In the genomic region with DNA sequence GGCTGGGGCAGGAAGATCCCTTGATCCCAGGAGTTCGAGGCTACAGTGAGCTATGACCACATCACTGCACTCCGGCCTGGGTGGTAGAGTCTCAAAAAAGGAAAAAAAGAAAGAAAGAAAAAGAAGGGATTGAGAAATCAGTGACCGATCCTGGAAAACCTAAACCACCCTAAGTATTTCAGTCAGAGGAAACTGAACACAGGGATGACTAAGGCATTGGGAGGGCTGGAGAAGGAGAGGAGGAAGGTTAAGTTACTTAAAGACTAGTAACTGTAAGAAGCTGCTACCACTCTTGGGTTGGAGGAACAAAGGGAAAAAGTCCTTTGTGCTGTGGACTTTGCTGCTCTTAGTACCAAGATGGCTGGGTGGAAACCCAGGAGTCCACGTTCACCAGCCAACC, we compare ENCODE assay signal across 18 cellular contexts. TPM values are rescaled to one million over a fixed set of nuclear protein-coding genes. Genes with fewer than 3 reads are reported as not detected.
DNase-seq lines count a peak whose midpoint lies in the region; ATAC-seq, FAIRE-seq and TF ChIP-seq lines count a peak whose summit lies in the region.
"Had no signal": no experiment of that assay in that cellular context is flagged by ENCODE, and none has a peak within 500 bp of the region (broad histone marks: within the 10 kb centered on the region; RNA-seq: fewer than 3 reads in every experiment).

No MANE protein-coding gene starts in this region.

- no peak for TF ChIP-seq POLR2A in sigmoid colon (IDR thresholded peaks at IDR 0.05)

- H3K4me1 ChIP-seq in GM23248 (ENCODE audit: insufficient read depth) (peaks cover 11% of the 10 kb centered on the region), astrocyte (ENCODE audit: insufficient read depth, low read length) (peaks cover 5% of the 10 kb centered on the region), sigmoid colon (peaks cover 0 to 23% (median 9%) of the 10 kb centered on the region in 4 donors)
- H3K4me1 ChIP-seq: HAP-1 had no signal

- TF ChIP-seq CTCF in astrocyte (IDR thresholded peaks at IDR 0.05; ENCODE audit: insufficient read depth, low read depth, low read length) (no peak), foreskin fibroblast (IDR thresholded peaks at IDR 0.05; ENCODE audit: low read depth, low read length) (no peak), GM10266 (IDR thresholded peaks at IDR 0.05; ENCODE audit: control insufficient read depth, insufficient read depth, low read depth, missing control alignments) (no peak), sigmoid colon (IDR thresholded peaks at IDR 0.05) (no peak)

- peak overlapping the region; percentile 40 for H3K4me2 ChIP-seq in GM23248 (ENCODE audit: unreplicated experiment)
- no peak overlapping the region for H3K4me2 ChIP-seq in astrocyte (ENCODE audit: low read length)
- H3K4me2 ChIP-seq: BLaER1 had no signal

- in situ Hi-C loops in GM23248 (cut with MboI) = no loop called here

- TF ChIP-seq EP300 in sigmoid colon (IDR thresholded peaks at IDR 0.05) = no peak

- peaks cover 2% of the 10 kb centered on the region for H3K36me3 Mint-ChIP-seq in astrocyte (ENCODE audit: low read depth, unreplicated experiment)
- H3K36me3 Mint-ChIP-seq in activated naive CD8-positive, alpha-beta T cell treated with anti-CD3 and anti-CD28 coated beads for 36 hours = no peaks in the 10 kb centered on the region

- no peak overlapping the region for H3K4me3 ChIP-seq in GM23248
- no peak overlapping the region for H3K4me3 ChIP-seq in astrocyte (ENCODE audit: insufficient read depth, low read depth, low read length)
- no peak overlapping the region for H3K4me3 ChIP-seq in foreskin fibroblast (ENCODE audit: low read depth in 1 of 2, low read length in 2 of 2)
- no peak overlapping the region for H3K4me3 ChIP-seq in sigmoid colon
- H3K4me3 ChIP-seq: BLaER1, HAP-1, SK-N-MC had no signal

- intact Hi-C loops in sigmoid colon (cut with DNase I) = no loop called here

- no peak for ATAC-seq in GM21526 (IDR thresholded peaks at IDR 0.05; ENCODE audit: low FRiP score, unreplicated experiment)
- ATAC-seq: Panc1, Right ventricle myocardium inferior had no signal

- no peak overlapping the region for H3K27ac ChIP-seq in GM23248
- H3K27ac ChIP-seq in astrocyte (ENCODE audit: low read depth, low read length) = no peak overlapping the region
- no peak overlapping the region for H3K27ac ChIP-seq in sigmoid colon
- H3K27ac ChIP-seq: BLaER1, SK-N-MC had no signal

- H3K27me3 ChIP-seq in GM23248 (replicated peaks; ENCODE audit: insufficient read depth) (peaks cover 5% of the 10 kb centered on the region; the same call in 1 of the 2 replicates), astrocyte (ENCODE audit: insufficient read depth, low read length) (peaks cover 3% of the 10 kb centered on the region), sigmoid colon (peaks cover 0 to 7% (median 4%) of the 10 kb centered on the region in 3 donors)

- H3K79me2 ChIP-seq in GM23248 (ENCODE audit: insufficient read depth) = no peaks in the 10 kb centered on the region
- no peaks in the 10 kb centered on the region for H3K79me2 ChIP-seq in astrocyte (ENCODE audit: insufficient read depth, low read length)

- H3K9ac ChIP-seq in GM23248 = no peak overlapping the region
- no peak overlapping the region for H3K9ac ChIP-seq in astrocyte (ENCODE audit: low read length)
- H3K9ac ChIP-seq: BLaER1 had no signal

- peaks cover 4% of the 10 kb centered on the region for H3K9me3 Mint-ChIP-seq in astrocyte (ENCODE audit: unreplicated experiment)
- H3K9me3 Mint-ChIP-seq in activated naive CD8-positive, alpha-beta T cell treated with anti-CD3 and anti-CD28 coated beads for 36 hours = no peaks in the 10 kb centered on the region

- H3K9me2 ChIP-seq in GM23248 (ENCODE audit: insufficient read depth) = no peaks in the 10 kb centered on the region

- H3K9me3 ChIP-seq in GM23248 (ENCODE audit: low read depth) (no peaks in the 10 kb centered on the region), astrocyte (ENCODE audit: insufficient read depth, low read depth, low read length) (no peaks in the 10 kb centered on the region), sigmoid colon (no peaks in the 10 kb centered on the region)
- H3K9me3 ChIP-seq: BLaER1, HAP-1 had no signal

- no peak overlapping the region for H3K4me3 Mint-ChIP-seq in astrocyte (ENCODE audit: unreplicated experiment)
- no peak overlapping the region for H3K4me3 Mint-ChIP-seq in activated naive CD8-positive, alpha-beta T cell treated with anti-CD3 and anti-CD28 coated beads for 36 hours

- peaks cover 2% of the 10 kb centered on the region for H3K4me1 Mint-ChIP-seq in astrocyte (ENCODE audit: low read depth, unreplicated experiment)
- H3K4me1 Mint-ChIP-seq in activated naive CD8-positive, alpha-beta T cell treated with anti-CD3 and anti-CD28 coated beads for 36 hours = peaks cover 2% of the 10 kb centered on the region

- DNase-seq in GM23248 (peak; percentile 67), astrocyte (ENCODE audit: low read depth) (peak; percentile 37), foreskin fibroblast (peak; percentile 23 to 24), GM10266 (ENCODE audit: extremely low spot score) (no peak), sigmoid colon (no peak)
- DNase-seq in activated naive CD8-positive, alpha-beta T cell treated with anti-CD3 and anti-CD28 coated beads for 36 hours = no peak
- DNase-seq: ACHN, KG1, NCI-H1092, NCI-H446, NCI-H774 had no signal

- WGBS in GM23248 (ENCODE audit: low coverage in 1 of 2, low lambda C conversion rate in 2 of 2, missing lambda C conversion rate in 2 of 2), 2 experiments = 89 to 95% methylated on average over 4 of the region's 4 CpGs
- 87 to 91% methylated on average over 4 of the region's 4 CpGs for WGBS in sigmoid colon, 2 donors

- H3K36me3 ChIP-seq in GM23248 (ENCODE audit: low read depth) (no peaks in the 10 kb centered on the region), astrocyte (ENCODE audit: insufficient read depth, low read length) (no peaks in the 10 kb centered on the region), sigmoid colon (peaks cover 0 to 9% (median 0%) of the 10 kb centered on the region in 4 donors)
- H3K36me3 ChIP-seq: BLaER1, HAP-1 had no signal

- H4K20me1 ChIP-seq in GM23248 (ENCODE audit: insufficient read depth) (no peaks in the 10 kb centered on the region), astrocyte (ENCODE audit: insufficient read depth, low read length) (no peaks in the 10 kb centered on the region)
- H4K20me1 ChIP-seq: BLaER1 had no signal

- no peak overlapping the region for H3K27ac Mint-ChIP-seq in astrocyte (ENCODE audit: unreplicated experiment)
- H3K27ac Mint-ChIP-seq in activated naive CD8-positive, alpha-beta T cell treated with anti-CD3 and anti-CD28 coated beads for 36 hours = no peak overlapping the region

- H2AFZ ChIP-seq in GM23248 (no peak overlapping the region), astrocyte (ENCODE audit: low read depth, low read length) (no peak overlapping the region)

- H3K27me3 Mint-ChIP-seq in astrocyte (ENCODE audit: low read depth, unreplicated experiment) = peaks cover 29% of the 10 kb centered on the region
- H3K27me3 Mint-ChIP-seq in activated naive CD8-positive, alpha-beta T cell treated with anti-CD3 and anti-CD28 coated beads for 36 hours = peaks cover 66% of the 10 kb centered on the region

- FAIRE-seq in astrocyte (lab: Jason Lieb, UNC) = no peak

- no peaks in the 10 kb centered on the region; the same call in 1 of the 2 replicates for H3F3A ChIP-seq in GM23248 (ENCODE audit: insufficient read depth)

RNA-seq across cellular contexts. Expression of a gene that starts 10.6 kb away (rescaled TPM):
- 11.3 and 19.2 TPM in 2 replicates for total RNA-seq in GM23248 (2014; rRNA removed; shearing (Covaris generic))
- polyA plus RNA-seq in GM23248 (2016; fragmentation: Nextera tagmentation; extraction: Ambion mirVana) = 5.8 and 6.5 TPM in 2 replicates
- 0.86 and 1.1 TPM in 2 replicates for total RNA-seq in astrocyte
- total RNA-seq in sigmoid colon = 10 to 100 TPM in 1 of 4 donors, 1 to 10 TPM in 3; 3.6 to 10.8 (median 7.0) TPM
- polyA plus RNA-seq in sigmoid colon = under 1 TPM in 1 of 3 donors, not detected in 2; 0.80 TPM
- total RNA-seq in activated naive CD8-positive, alpha-beta T cell treated with anti-CD3 and anti-CD28 coated beads for 36 hours = under 1 TPM in 1 of 2 experiments, not detected in 1; 0.02 TPM
- total RNA-seq: MCF 10A had no signal

RNA-seq across cellular contexts. Expression of a gene that starts 28.6 kb away (rescaled TPM):
- total RNA-seq in GM23248 (2014; rRNA removed; shearing (Covaris generic)) = 0.13 and 0.22 TPM in 2 replicates
- polyA plus RNA-seq in GM23248 (2016; fragmentation: Nextera tagmentation; extraction: Ambion mirVana) (0.15 and 0.29 TPM in 2 replicates), sigmoid colon (under 1 TPM in 2 of 3 donors, not detected in 1; under 0.01 to 0.35 TPM)
- total RNA-seq in astrocyte (0.41 and 0.52 TPM in 2 replicates), sigmoid colon (1 to 10 TPM in 3 of 4 donors, under 1 TPM in 1; 0.36 to 2.0 (median 1.6) TPM)
- under 1 TPM; 0.16 to 0.18 TPM for total RNA-seq in activated naive CD8-positive, alpha-beta T cell treated with anti-CD3 and anti-CD28 coated beads for 36 hours

RNA-seq across cellular contexts. Expression of a gene that starts 51.5 kb away (rescaled TPM):
- total RNA-seq in GM23248 (2014; rRNA removed; shearing (Covaris generic)) = 9.0 and 11.0 TPM in 2 replicates
- polyA plus RNA-seq in GM23248 (2016; fragmentation: Nextera tagmentation; extraction: Ambion mirVana) (0.68 and 1.1 TPM in 2 replicates), sigmoid colon (10 to 100 TPM; 12.6 to 79.0 (median 49.9) TPM)
- total RNA-seq in astrocyte (8.4 and 16.6 TPM in 2 replicates), sigmoid colon (10 to 100 TPM; 11.4 to 31.9 (median 23.9) TPM)
- 1 to 10 TPM; 6.3 to 8.9 TPM for total RNA-seq in activated naive CD8-positive, alpha-beta T cell treated with anti-CD3 and anti-CD28 coated beads for 36 hours

Comparison
In these comparisons a context has a peak if more than half of its experiments do, and no peak if none do; other contexts are left out.
1. DNase-seq: peak in GM23248 (single experiment), astrocyte (single experiment) and foreskin fibroblast (2 of 2); none in GM10266 (single experiment), sigmoid colon (single experiment) and activated naive CD8-positive, alpha-beta T cell treated with anti-CD3 and anti-CD28 coated beads for 36 hours (single experiment).